Comparison of ENCODE assay signal across 1 cellular context in the genomic region with DNA sequence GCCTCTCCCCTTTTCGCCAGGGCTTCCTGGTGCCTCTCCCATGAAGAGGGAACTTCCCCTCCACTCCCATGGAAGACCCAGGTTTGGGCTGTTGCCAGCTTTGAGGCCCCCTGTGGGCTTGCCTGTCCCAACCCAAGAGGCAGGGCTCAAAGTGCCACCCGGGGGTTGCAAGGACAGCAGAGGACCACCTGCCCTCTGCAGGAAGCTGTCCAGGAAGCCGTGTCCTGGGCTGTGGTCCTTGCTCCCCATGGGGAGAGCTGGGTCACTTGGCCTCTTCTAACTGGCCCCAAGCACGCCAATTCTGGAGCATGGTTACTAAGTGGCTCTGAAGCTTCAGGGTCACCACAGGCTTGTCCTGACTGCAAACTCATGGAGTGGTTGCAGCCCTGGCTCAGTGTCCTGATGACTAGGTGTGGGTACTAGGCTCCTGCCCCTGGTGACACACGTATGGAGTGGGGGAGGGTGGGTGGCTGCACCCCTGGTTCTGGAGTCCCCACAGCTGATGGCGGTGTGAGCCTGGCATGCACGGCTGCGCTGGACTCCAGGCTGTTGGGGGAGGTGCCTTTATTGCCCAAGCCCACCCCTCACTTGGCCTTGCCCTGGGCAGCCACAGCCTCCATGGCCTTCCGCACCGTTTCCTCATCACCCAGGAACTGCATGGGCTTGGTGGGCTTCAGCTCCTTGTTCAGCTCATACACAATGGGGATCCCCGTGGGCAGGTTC.
TF ChIP-seq lines count a peak whose summit lies in the region.

No MANE protein-coding gene starts in this region.

TF ChIP-seq in HepG2, 621 proteins besides CTCF, POLR2A, EP300 and RAD21:
- TF ChIP-seq, protein P1, sequence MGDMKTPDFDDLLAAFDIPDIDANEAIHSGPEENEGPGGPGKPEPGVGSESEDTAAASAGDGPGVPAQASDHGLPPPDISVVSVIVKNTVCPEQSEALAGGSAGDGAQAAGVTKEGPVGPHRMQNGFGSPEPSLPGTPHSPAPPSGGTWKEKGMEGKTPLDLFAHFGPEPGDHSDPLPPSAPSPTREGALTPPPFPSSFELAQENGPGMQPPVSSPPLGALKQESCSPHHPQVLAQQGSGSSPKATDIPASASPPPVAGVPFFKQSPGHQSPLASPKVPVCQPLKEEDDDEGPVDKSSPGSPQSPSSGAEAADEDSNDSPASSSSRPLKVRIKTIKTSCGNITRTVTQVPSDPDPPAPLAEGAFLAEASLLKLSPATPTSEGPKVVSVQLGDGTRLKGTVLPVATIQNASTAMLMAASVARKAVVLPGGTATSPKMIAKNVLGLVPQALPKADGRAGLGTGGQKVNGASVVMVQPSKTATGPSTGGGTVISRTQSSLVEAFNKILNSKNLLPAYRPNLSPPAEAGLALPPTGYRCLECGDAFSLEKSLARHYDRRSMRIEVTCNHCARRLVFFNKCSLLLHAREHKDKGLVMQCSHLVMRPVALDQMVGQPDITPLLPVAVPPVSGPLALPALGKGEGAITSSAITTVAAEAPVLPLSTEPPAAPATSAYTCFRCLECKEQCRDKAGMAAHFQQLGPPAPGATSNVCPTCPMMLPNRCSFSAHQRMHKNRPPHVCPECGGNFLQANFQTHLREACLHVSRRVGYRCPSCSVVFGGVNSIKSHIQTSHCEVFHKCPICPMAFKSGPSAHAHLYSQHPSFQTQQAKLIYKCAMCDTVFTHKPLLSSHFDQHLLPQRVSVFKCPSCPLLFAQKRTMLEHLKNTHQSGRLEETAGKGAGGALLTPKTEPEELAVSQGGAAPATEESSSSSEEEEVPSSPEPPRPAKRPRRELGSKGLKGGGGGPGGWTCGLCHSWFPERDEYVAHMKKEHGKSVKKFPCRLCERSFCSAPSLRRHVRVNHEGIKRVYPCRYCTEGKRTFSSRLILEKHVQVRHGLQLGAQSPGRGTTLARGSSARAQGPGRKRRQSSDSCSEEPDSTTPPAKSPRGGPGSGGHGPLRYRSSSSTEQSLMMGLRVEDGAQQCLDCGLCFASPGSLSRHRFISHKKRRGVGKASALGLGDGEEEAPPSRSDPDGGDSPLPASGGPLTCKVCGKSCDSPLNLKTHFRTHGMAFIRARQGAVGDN (CRISPR knock-in tag; IDR thresholded peaks at IDR 0.05): peak; percentile 36
- TF ChIP-seq ZNF350 (CRISPR knock-in tag; IDR thresholded peaks at IDR 0.05; ENCODE audit: borderline replicate concordance, low read depth) (no peak), ZFP36L2 (CRISPR knock-in tag; IDR thresholded peaks at IDR 0.05) (no peak), ZNF260 (CRISPR knock-in tag; IDR thresholded peaks at IDR 0.05; ENCODE audit: borderline replicate concordance, low read depth) (no peak), AGO2 (optimal IDR thresholded peaks at IDR 0.05; ENCODE audit: low read depth, low read length) (peak; percentile 71), ZNF782 (CRISPR knock-in tag; IDR thresholded peaks at IDR 0.05; ENCODE audit: borderline replicate concordance) (no peak), IKZF4 (CRISPR knock-in tag; IDR thresholded peaks at IDR 0.05; ENCODE audit: borderline replicate concordance, low read depth, not compliant biosample characterization) (no peak), POLR2G (IDR thresholded peaks at IDR 0.05; ENCODE audit: low read depth, low read length) (0 out of 2 replicates have a peak, but pooled peaks have one; percentile 4), HDAC6 (IDR thresholded peaks at IDR 0.05; ENCODE audit: low read depth, low read length) (no peak), SMARCC2 (IDR thresholded peaks at IDR 0.05) (no peak), BHLHE40 (IDR thresholded peaks at IDR 0.05; ENCODE audit: low read length) (no peak), MED8 (CRISPR knock-in tag; IDR thresholded peaks at IDR 0.05; ENCODE audit: insufficient replicate concordance) (no peak), KLF15 (CRISPR knock-in tag; IDR thresholded peaks at IDR 0.05; ENCODE audit: borderline replicate concordance) (no peak), ZNF83 (CRISPR knock-in tag; IDR thresholded peaks at IDR 0.05; ENCODE audit: borderline replicate concordance) (no peak), TCF7L2 (IDR thresholded peaks at IDR 0.05; ENCODE audit: low read depth, low read length) (no peak), SNRNP70 (IDR thresholded peaks at IDR 0.05; ENCODE audit: low read depth, low read length) (no peak)
- TF ChIP-seq, protein P2, sequence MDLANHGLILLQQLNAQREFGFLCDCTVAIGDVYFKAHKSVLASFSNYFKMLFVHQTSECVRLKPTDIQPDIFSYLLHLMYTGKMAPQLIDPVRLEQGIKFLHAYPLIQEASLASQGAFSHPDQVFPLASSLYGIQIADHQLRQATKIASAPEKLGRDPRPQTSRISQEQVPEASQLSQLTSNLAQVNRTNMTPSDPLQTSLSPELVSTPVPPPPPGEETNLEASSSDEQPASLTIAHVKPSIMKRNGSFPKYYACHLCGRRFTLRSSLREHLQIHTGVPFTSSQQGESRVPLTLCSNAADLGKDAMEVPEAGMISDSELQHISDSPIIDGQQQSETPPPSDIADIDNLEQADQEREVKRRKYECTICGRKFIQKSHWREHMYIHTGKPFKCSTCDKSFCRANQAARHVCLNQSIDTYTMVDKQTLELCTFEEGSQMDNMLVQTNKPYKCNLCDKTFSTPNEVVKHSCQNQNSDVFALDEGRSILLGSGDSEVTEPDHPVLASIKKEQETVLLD (CRISPR knock-in tag; IDR thresholded peaks at IDR 0.05; ENCODE audit: low read depth): no peak
- TF ChIP-seq, protein P3, sequence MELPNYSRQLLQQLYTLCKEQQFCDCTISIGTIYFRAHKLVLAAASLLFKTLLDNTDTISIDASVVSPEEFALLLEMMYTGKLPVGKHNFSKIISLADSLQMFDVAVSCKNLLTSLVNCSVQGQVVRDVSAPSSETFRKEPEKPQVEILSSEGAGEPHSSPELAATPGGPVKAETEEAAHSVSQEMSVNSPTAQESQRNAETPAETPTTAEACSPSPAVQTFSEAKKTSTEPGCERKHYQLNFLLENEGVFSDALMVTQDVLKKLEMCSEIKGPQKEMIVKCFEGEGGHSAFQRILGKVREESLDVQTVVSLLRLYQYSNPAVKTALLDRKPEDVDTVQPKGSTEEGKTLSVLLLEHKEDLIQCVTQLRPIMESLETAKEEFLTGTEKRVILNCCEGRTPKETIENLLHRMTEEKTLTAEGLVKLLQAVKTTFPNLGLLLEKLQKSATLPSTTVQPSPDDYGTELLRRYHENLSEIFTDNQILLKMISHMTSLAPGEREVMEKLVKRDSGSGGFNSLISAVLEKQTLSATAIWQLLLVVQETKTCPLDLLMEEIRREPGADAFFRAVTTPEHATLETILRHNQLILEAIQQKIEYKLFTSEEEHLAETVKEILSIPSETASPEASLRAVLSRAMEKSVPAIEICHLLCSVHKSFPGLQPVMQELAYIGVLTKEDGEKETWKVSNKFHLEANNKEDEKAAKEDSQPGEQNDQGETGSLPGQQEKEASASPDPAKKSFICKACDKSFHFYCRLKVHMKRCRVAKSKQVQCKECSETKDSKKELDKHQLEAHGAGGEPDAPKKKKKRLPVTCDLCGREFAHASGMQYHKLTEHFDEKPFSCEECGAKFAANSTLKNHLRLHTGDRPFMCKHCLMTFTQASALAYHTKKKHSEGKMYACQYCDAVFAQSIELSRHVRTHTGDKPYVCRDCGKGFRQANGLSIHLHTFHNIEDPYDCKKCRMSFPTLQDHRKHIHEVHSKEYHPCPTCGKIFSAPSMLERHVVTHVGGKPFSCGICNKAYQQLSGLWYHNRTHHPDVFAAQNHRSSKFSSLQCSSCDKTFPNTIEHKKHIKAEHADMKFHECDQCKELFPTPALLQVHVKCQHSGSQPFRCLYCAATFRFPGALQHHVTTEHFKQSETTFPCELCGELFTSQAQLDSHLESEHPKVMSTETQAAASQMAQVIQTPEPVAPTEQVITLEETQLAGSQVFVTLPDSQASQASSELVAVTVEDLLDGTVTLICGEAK (IDR thresholded peaks at IDR 0.05): no peak
- TF ChIP-seq, protein P3 (CRISPR knock-in tag; IDR thresholded peaks at IDR 0.05): no peak
- TF ChIP-seq, protein P4, sequence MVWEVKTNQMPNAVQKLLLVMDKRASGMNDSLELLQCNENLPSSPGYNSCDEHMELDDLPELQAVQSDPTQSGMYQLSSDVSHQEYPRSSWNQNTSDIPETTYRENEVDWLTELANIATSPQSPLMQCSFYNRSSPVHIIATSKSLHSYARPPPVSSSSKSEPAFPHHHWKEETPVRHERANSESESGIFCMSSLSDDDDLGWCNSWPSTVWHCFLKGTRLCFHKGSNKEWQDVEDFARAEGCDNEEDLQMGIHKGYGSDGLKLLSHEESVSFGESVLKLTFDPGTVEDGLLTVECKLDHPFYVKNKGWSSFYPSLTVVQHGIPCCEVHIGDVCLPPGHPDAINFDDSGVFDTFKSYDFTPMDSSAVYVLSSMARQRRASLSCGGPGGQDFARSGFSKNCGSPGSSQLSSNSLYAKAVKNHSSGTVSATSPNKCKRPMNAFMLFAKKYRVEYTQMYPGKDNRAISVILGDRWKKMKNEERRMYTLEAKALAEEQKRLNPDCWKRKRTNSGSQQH (CRISPR knock-in tag; IDR thresholded peaks at IDR 0.05; ENCODE audit: low read depth): no peak
- TF ChIP-seq, protein P5, sequence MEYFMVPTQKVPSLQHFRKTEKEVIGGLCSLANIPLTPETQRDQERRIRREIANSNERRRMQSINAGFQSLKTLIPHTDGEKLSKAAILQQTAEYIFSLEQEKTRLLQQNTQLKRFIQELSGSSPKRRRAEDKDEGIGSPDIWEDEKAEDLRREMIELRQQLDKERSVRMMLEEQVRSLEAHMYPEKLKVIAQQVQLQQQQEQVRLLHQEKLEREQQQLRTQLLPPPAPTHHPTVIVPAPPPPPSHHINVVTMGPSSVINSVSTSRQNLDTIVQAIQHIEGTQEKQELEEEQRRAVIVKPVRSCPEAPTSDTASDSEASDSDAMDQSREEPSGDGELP (IDR thresholded peaks at IDR 0.05; ENCODE audit: borderline replicate concordance, low read depth): no peak
- TF ChIP-seq, protein P6, sequence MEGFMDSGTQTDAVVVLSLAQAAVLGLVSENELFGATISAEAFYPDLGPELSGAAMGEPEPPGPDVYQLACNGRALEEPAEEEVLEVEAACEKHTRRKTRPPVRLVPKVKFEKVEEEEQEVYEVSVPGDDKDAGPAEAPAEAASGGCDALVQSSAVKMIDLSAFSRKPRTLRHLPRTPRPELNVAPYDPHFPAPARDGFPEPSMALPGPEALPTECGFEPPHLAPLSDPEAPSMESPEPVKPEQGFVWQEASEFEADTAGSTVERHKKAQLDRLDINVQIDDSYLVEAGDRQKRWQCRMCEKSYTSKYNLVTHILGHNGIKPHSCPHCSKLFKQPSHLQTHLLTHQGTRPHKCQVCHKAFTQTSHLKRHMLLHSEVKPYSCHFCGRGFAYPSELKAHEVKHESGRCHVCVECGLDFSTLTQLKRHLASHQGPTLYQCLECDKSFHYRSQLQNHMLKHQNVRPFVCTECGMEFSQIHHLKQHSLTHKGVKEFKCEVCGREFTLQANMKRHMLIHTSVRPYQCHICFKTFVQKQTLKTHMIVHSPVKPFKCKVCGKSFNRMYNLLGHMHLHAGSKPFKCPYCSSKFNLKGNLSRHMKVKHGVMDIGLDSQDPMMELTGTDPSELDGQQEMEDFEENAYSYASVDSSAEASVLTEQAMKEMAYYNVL (CRISPR knock-in tag; IDR thresholded peaks at IDR 0.05; ENCODE audit: borderline replicate concordance): no peak
- TF ChIP-seq, protein P7, sequence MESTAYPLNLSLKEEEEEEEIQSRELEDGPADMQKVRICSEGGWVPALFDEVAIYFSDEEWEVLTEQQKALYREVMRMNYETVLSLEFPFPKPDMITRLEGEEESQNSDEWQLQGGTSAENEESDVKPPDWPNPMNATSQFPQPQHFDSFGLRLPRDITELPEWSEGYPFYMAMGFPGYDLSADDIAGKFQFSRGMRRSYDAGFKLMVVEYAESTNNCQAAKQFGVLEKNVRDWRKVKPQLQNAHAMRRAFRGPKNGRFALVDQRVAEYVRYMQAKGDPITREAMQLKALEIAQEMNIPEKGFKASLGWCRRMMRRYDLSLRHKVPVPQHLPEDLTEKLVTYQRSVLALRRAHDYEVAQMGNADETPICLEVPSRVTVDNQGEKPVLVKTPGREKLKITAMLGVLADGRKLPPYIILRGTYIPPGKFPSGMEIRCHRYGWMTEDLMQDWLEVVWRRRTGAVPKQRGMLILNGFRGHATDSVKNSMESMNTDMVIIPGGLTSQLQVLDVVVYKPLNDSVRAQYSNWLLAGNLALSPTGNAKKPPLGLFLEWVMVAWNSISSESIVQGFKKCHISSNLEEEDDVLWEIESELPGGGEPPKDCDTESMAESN (CRISPR knock-in tag; conservative IDR thresholded peaks at IDR 0.05): no peak
TF ChIP-seq in HepG2: peak in this region for 3.
